11 cellular contexts compared by ENCODE assay signal in genomic region chr1:170145691-170146676, GRCh38. TPM values are rescaled to one million over a fixed set of nuclear protein-coding genes. Genes with fewer than 3 reads are reported as not detected.
DNase-seq lines count a peak whose midpoint lies in the region; ATAC-seq and TF ChIP-seq lines count a peak whose summit lies in the region.
"Had no signal": no experiment of that assay in that cellular context is flagged by ENCODE, and none has a peak within 500 bp of the region (broad histone marks: within the 10 kb centered on the region; RNA-seq: fewer than 3 reads in every experiment).

TSS of gene NTMT2 (plus strand) at chr1:170145959. CDS start at chr1:170146108, 149 bp downstream.

- no peak for DNase-seq in activated CD4-positive, alpha-beta T cell treated with anti-CD3 and anti-CD28 coated beads for 36 hours
- DNase-seq in activated CD4-positive, alpha-beta T cell treated with anti-CD3 and anti-CD28 coated beads for 48 hours = no peak
- peak; percentile 5 for DNase-seq in NCI-H510A (lab: John Stamatoyannopoulos, UW)
- peak; percentile 6 for DNase-seq in glomerular visceral epithelial cell (ENCODE audit: extremely low spot score)
- peak; percentile 66 for DNase-seq in retina
- DNase-seq in Calu3 = no peak
- no peak for DNase-seq in GM13976 (ENCODE audit: low spot score)
- no peak for DNase-seq in globus pallidus (ENCODE audit: low spot score)
- DNase-seq: activated T-cell treated with anti-CD3 and anti-CD28 coated beads for 4 hours had no signal

- POLR2A ChIA-PET in activated CD4-positive, alpha-beta T cell treated with anti-CD3 and anti-CD28 coated beads for 36 hours (lab: Charles Lee) = no interaction called here

- peaks cover 16% of the 10 kb centered on the region for H3K4me1 Mint-ChIP-seq in activated CD4-positive, alpha-beta T cell treated with anti-CD3 and anti-CD28 coated beads for 36 hours
- peaks cover 15% of the 10 kb centered on the region for H3K4me1 Mint-ChIP-seq in Calu3 (ENCODE audit: low read depth, unreplicated experiment)

- H3K9me3 Mint-ChIP-seq in activated CD4-positive, alpha-beta T cell treated with anti-CD3 and anti-CD28 coated beads for 36 hours (ENCODE audit: low read depth) = peaks cover 7% of the 10 kb centered on the region
- no peaks in the 10 kb centered on the region for H3K9me3 Mint-ChIP-seq in Calu3 (ENCODE audit: low read depth, unreplicated experiment)

- intact Hi-C loops in activated CD4-positive, alpha-beta T cell treated with anti-CD3 and anti-CD28 coated beads for 36 hours (cut with DNase I, micrococcal nuclease) = no loop called here
- intact Hi-C loops in Calu3 (cut with micrococcal nuclease; ENCODE audit: unreplicated experiment) = no loop called here

- ATAC-seq in activated CD4-positive, alpha-beta T cell treated with anti-CD3 and anti-CD28 coated beads for 36 hours = peak; percentile 68
- ATAC-seq: A549 had no signal

- CTCF ChIA-PET in activated CD4-positive, alpha-beta T cell treated with anti-CD3 and anti-CD28 coated beads for 36 hours (lab: Charles Lee) = interaction anchor here (0.7 to 1.1 kb wide), 2 partner anchors 28 to 227 kb away, joined by 3 read pairs; no protein-coding TSS in a partner anchor
- CTCF ChIA-PET in Calu3 (lab: Charles Lee) = no interaction called here

- peaks cover 4% of the 10 kb centered on the region for H3K27me3 Mint-ChIP-seq in activated CD4-positive, alpha-beta T cell treated with anti-CD3 and anti-CD28 coated beads for 36 hours
- no peaks in the 10 kb centered on the region for H3K27me3 Mint-ChIP-seq in Calu3 (ENCODE audit: unreplicated experiment)

- H3K27ac Mint-ChIP-seq in activated CD4-positive, alpha-beta T cell treated with anti-CD3 and anti-CD28 coated beads for 36 hours = no peak within 1 kb of the TSS
- H3K27ac Mint-ChIP-seq in Calu3 (ENCODE audit: unreplicated experiment) = no peak within 1 kb of the TSS

- in situ Hi-C loops in GM13976 (cut with MboI; ENCODE audit: low sequenced_read_pairs, unreplicated experiment) = no loop called here

- no peak within 1 kb of the TSS for H3K4me3 Mint-ChIP-seq in activated CD4-positive, alpha-beta T cell treated with anti-CD3 and anti-CD28 coated beads for 36 hours
- no peak within 1 kb of the TSS for H3K4me3 Mint-ChIP-seq in Calu3 (ENCODE audit: low read depth, unreplicated experiment)

- no peaks in the 10 kb centered on the region for H3K36me3 Mint-ChIP-seq in activated CD4-positive, alpha-beta T cell treated with anti-CD3 and anti-CD28 coated beads for 36 hours (ENCODE audit: low read depth)
- H3K36me3 Mint-ChIP-seq in Calu3 (ENCODE audit: insufficient read depth, unreplicated experiment) = no peaks in the 10 kb centered on the region

- TF ChIP-seq CTCF in Calu3 (IDR thresholded peaks at IDR 0.05; ENCODE audit: unreplicated experiment) = no peak
- TF ChIP-seq CTCF in GM13976 (IDR thresholded peaks at IDR 0.05; ENCODE audit: borderline replicate concordance, control extremely low read depth, extremely low read depth, insufficient read depth, missing control alignments) = no peak

- no TSS peak for BruUV-seq in Calu3 (replicated peaks; lab: Mats Ljungman, UMichigan)

RNA-seq across cellular contexts. Expression of gene NTMT2, which starts in this region (rescaled TPM):
- not detected for total RNA-seq in activated CD4-positive, alpha-beta T cell treated with anti-CD3 and anti-CD28 coated beads for 36 hours
- total RNA-seq in Calu3 (2022) = not detected in 2 replicates
- total RNA-seq: dermis microvascular lymphatic vessel endothelial cell had no signal

Comparison
In these comparisons a context has a peak if more than half of its experiments do, and no peak if none do; other contexts are left out.
1. Peak in ATAC-seq in activated CD4-positive, alpha-beta T cell treated with anti-CD3 and anti-CD28 coated beads for 36 hours; RNA of the gene not detected or under 1 TPM.
2. DNase-seq: peak in NCI-H510A (single experiment), glomerular visceral epithelial cell (single experiment) and retina (single experiment); none in activated CD4-positive, alpha-beta T cell treated with anti-CD3 and anti-CD28 coated beads for 36 hours (single experiment), activated CD4-positive, alpha-beta T cell treated with anti-CD3 and anti-CD28 coated beads for 48 hours (single experiment), Calu3 (single experiment), GM13976 (single experiment) and globus pallidus (single experiment).